Comparison of ENCODE assay signal across 9 cellular contexts in genomic region chr12:58443273-58443980, GRCh38.
DNase-seq lines count a peak whose midpoint lies in the region; ATAC-seq, FAIRE-seq and TF ChIP-seq lines count a peak whose summit lies in the region.
"Had no signal": no experiment of that assay in that cellular context is flagged by ENCODE, and none has a peak within 500 bp of the region (broad histone marks: within the 10 kb centered on the region; RNA-seq: fewer than 3 reads in every experiment).

No MANE protein-coding gene starts in this region.

- BruUV-seq in mammary epithelial cell (replicated peaks; lab: Mats Ljungman, UMichigan) = no TSS peak

- in situ Hi-C loops in mammary epithelial cell (cut with MboI; ENCODE audit: low sequenced_read_pairs in 2 of 2) = loop anchor here in 1 of 2 donors (10.0 kb wide), 1 partner anchor 99 kb away; no protein-coding TSS in a partner anchor

- intact Hi-C loops in mammary epithelial cell (cut with micrococcal nuclease) = loop anchor here (1.0 to 10.0 kb wide), 5 partner anchors 27 to 641 kb away; no protein-coding TSS in a partner anchor

- H2AFZ ChIP-seq in mammary epithelial cell (ENCODE audit: low read depth, low read length) = no peak overlapping the region

- ATAC-seq in GM21360 (IDR thresholded peaks at IDR 0.05; ENCODE audit: unreplicated experiment) = peak; percentile 74
- no peak for ATAC-seq in stimulated activated effector memory CD8-positive, alpha-beta T cell treated with anti-CD3 and anti-CD28 coated beads, Interleukin-12 subunit alpha, Interleukin-12 subunit beta, amount 100 ng/mL, for 72 hours

- DNase-seq in EL = peak; percentile 47
- no peak for DNase-seq in HTR-8/SVneo (ENCODE audit: insufficient read length, low spot score)
- peak; percentile 35 for DNase-seq in mammary epithelial cell
- no peak for DNase-seq in neural crest cell (ENCODE audit: low read depth, low spot score)
- no peak for DNase-seq in stimulated activated effector memory CD8-positive, alpha-beta T cell treated with anti-CD3 and anti-CD28 coated beads, Interleukin-12 subunit alpha, Interleukin-12 subunit beta, amount 100 ng/mL, for 72 hours (ENCODE audit: low spot score in 2 of 2)
- DNase-seq in central memory CD4-positive, alpha-beta T cell = no peak
- no peak for DNase-seq in GM19240 (ENCODE audit: insufficient read length, low spot score)

- no peak overlapping the region for H3K27ac ChIP-seq in mammary epithelial cell (ENCODE audit: insufficient read depth, low read depth, low read length)

- H3K79me2 ChIP-seq in mammary epithelial cell (ENCODE audit: insufficient read depth, low read length) = no peaks in the 10 kb centered on the region

- peak; percentile 16 for FAIRE-seq in HTR-8/SVneo (lab: Jason Lieb, UNC)
- FAIRE-seq: islet of Langerhans had no signal

- TF ChIP-seq CTCF in mammary epithelial cell (conservative IDR thresholded peaks at IDR 0.05 in 1 of 2, IDR thresholded peaks at IDR 0.05 in 1 of 2; ENCODE audit: extremely low read depth in 1 of 2, insufficient read depth in 1 of 2, low read depth in 1 of 2, low read length in 2 of 2) = peak; percentile 63 to 72
- peak; percentile 51 for TF ChIP-seq CTCF in neural crest cell (conservative IDR thresholded peaks at IDR 0.05)

- no peak overlapping the region for H3K4me3 ChIP-seq in mammary epithelial cell (replicated peaks in 1 of 3; ENCODE audit: insufficient read depth in 1 of 3, low read depth in 2 of 3, low read length in 3 of 3)

- H4K20me1 ChIP-seq in mammary epithelial cell (ENCODE audit: insufficient read depth, low read length) = no peaks in the 10 kb centered on the region

- no peaks in the 10 kb centered on the region for H3K9me3 ChIP-seq in mammary epithelial cell (replicated peaks; ENCODE audit: insufficient read depth, low read length)

- H3K27me3 Mint-ChIP-seq in neural crest cell (ENCODE audit: low read depth) = no peaks in the 10 kb centered on the region

- H3K4me1 ChIP-seq in mammary epithelial cell (ENCODE audit: insufficient read depth, low read length) = no peaks in the 10 kb centered on the region

- no peaks in the 10 kb centered on the region for H3K27me3 ChIP-seq in mammary epithelial cell (ENCODE audit: insufficient read depth, low read length)

- no peak overlapping the region for H3K4me3 Mint-ChIP-seq in neural crest cell
- H3K4me3 Mint-ChIP-seq in stimulated activated effector memory CD8-positive, alpha-beta T cell treated with anti-CD3 and anti-CD28 coated beads, Interleukin-12 subunit alpha, Interleukin-12 subunit beta, amount 100 ng/mL, for 72 hours = no peak overlapping the region

- no peak overlapping the region for H3K4me2 ChIP-seq in mammary epithelial cell (ENCODE audit: insufficient read depth, low read depth, low read length)

- no peaks in the 10 kb centered on the region for H3K36me3 ChIP-seq in mammary epithelial cell (ENCODE audit: insufficient read depth, low read length)

- no peak overlapping the region for H3K27ac Mint-ChIP-seq in neural crest cell (ENCODE audit: unreplicated experiment)
- no peak overlapping the region for H3K27ac Mint-ChIP-seq in stimulated activated effector memory CD8-positive, alpha-beta T cell treated with anti-CD3 and anti-CD28 coated beads, Interleukin-12 subunit alpha, Interleukin-12 subunit beta, amount 100 ng/mL, for 72 hours

- H3K4me1 Mint-ChIP-seq in neural crest cell = no peaks in the 10 kb centered on the region
- no peaks in the 10 kb centered on the region for H3K4me1 Mint-ChIP-seq in stimulated activated effector memory CD8-positive, alpha-beta T cell treated with anti-CD3 and anti-CD28 coated beads, Interleukin-12 subunit alpha, Interleukin-12 subunit beta, amount 100 ng/mL, for 72 hours

- H3K9me3 Mint-ChIP-seq in neural crest cell = no peaks in the 10 kb centered on the region
- H3K9me3 Mint-ChIP-seq in stimulated activated effector memory CD8-positive, alpha-beta T cell treated with anti-CD3 and anti-CD28 coated beads, Interleukin-12 subunit alpha, Interleukin-12 subunit beta, amount 100 ng/mL, for 72 hours = peaks cover 3% of the 10 kb centered on the region

- H3K36me3 Mint-ChIP-seq in neural crest cell (ENCODE audit: low read depth) = no peaks in the 10 kb centered on the region
- H3K36me3 Mint-ChIP-seq in stimulated activated effector memory CD8-positive, alpha-beta T cell treated with anti-CD3 and anti-CD28 coated beads, Interleukin-12 subunit alpha, Interleukin-12 subunit beta, amount 100 ng/mL, for 72 hours = no peaks in the 10 kb centered on the region

- H3K9ac ChIP-seq in mammary epithelial cell (ENCODE audit: insufficient read depth, low read length) = no peak overlapping the region

- dilution Hi-C loops in mammary epithelial cell (cut with HindIII; ENCODE audit: low sequenced_read_pairs) = no loop called here

- CTCF ChIA-PET in mammary epithelial cell (lab: Charles Lee; ENCODE audit: low non-redundant PET) = interaction anchor here (0.6 kb wide), 1 partner anchor 48 kb away, joined by 5 read pairs; no protein-coding TSS in a partner anchor

Comparison
In these comparisons a context has a peak if more than half of its experiments do, and no peak if none do; other contexts are left out.
1. DNase-seq: peak in EL (single experiment) and mammary epithelial cell (single experiment); none in HTR-8/SVneo (single experiment), neural crest cell (single experiment), stimulated activated effector memory CD8-positive, alpha-beta T cell treated with anti-CD3 and anti-CD28 coated beads, Interleukin-12 subunit alpha, Interleukin-12 subunit beta, amount 100 ng/mL, for 72 hours (0 of 2), central memory CD4-positive, alpha-beta T cell (single experiment) and GM19240 (single experiment).